ENCODE assay signal across 5 cellular contexts in genomic region chr2:64889803-64890202, GRCh38.
"Had no signal": no experiment of that assay in that cellular context is flagged by ENCODE, and none has a peak within 500 bp of the region (broad histone marks: within the 10 kb centered on the region; RNA-seq: fewer than 3 reads in every experiment).

No MANE protein-coding gene starts in this region.

- H3K27me3 Mint-ChIP-seq: IgD-negative memory B cell had no signal

- DNase-seq: IMR-90, KBM-7, KG1 had no signal

- H3K9me3 Mint-ChIP-seq: IgD-negative memory B cell had no signal

- ATAC-seq: K562 had no signal

- H3K4me3 Mint-ChIP-seq: IgD-negative memory B cell had no signal
